In genomic region chr7:74417419-74417971, GRCh38 we compare ENCODE assay signal across 8 cellular contexts. TPM values are rescaled to one million over a fixed set of nuclear protein-coding genes. Genes with fewer than 3 reads are reported as not detected.
DNase-seq lines count a peak whose midpoint lies in the region; ATAC-seq and TF ChIP-seq lines count a peak whose summit lies in the region.

No MANE protein-coding gene starts in this region.

- CTCF ChIA-PET in activated CD4-positive, alpha-beta T cell treated with anti-CD3 and anti-CD28 coated beads for 36 hours (lab: Charles Lee) = interaction anchor here (0.5 to 1.1 kb wide), 11 partner anchors 11 to 215 kb away, joined by 3 to 7 read pairs (median 3); no protein-coding TSS in a partner anchor

- H3K4me3 ChIP-seq in colonic mucosa (no peak overlapping the region), right lobe of liver (no peak overlapping the region)

- POLR2A ChIA-PET in activated CD4-positive, alpha-beta T cell treated with anti-CD3 and anti-CD28 coated beads for 36 hours (lab: Charles Lee) = no interaction called here

- H3K9me3 ChIP-seq in colonic mucosa (no peaks in the 10 kb centered on the region), right lobe of liver (no peaks in the 10 kb centered on the region)

- no peaks in the 10 kb centered on the region for H3K36me3 Mint-ChIP-seq in activated CD4-positive, alpha-beta T cell treated with anti-CD3 and anti-CD28 coated beads for 36 hours (ENCODE audit: low read depth)

- no peak overlapping the region for H3K27ac Mint-ChIP-seq in activated CD4-positive, alpha-beta T cell treated with anti-CD3 and anti-CD28 coated beads for 36 hours

- TF ChIP-seq CTCF in colonic mucosa (IDR thresholded peaks at IDR 0.05) (peak; percentile 96), right lobe of liver (IDR thresholded peaks at IDR 0.05) (peak; percentile 92 to 97 (median 96))

- ATAC-seq in activated CD4-positive, alpha-beta T cell treated with anti-CD3 and anti-CD28 coated beads for 36 hours = peak; percentile 74
- peak; percentile 98 to 99 (median 98) for ATAC-seq in right lobe of liver
- ATAC-seq in GM18519 (IDR thresholded peaks at IDR 0.05; ENCODE audit: low FRiP score, unreplicated experiment) = no peak

- H3K36me3 ChIP-seq in colonic mucosa (no peaks in the 10 kb centered on the region), right lobe of liver (no peaks in the 10 kb centered on the region)

- H3K4me3 Mint-ChIP-seq in activated CD4-positive, alpha-beta T cell treated with anti-CD3 and anti-CD28 coated beads for 36 hours = no peak overlapping the region

- H3K27me3 ChIP-seq in colonic mucosa (no peaks in the 10 kb centered on the region), right lobe of liver (no peaks in the 10 kb centered on the region)

- intact Hi-C loops in activated CD4-positive, alpha-beta T cell treated with anti-CD3 and anti-CD28 coated beads for 36 hours (cut with DNase I, micrococcal nuclease) = loop anchor here (1.0 kb wide), 2 partner anchors 128 to 149 kb away; no protein-coding TSS in a partner anchor
- intact Hi-C loops in colonic mucosa (cut with DNase I) = loop anchor here (5.0 to 10.0 kb wide), 2 partner anchors 127 to 295 kb away; no protein-coding TSS in a partner anchor
- intact Hi-C loops in right lobe of liver (cut with DNase I) = no loop called here

- H3K9me3 Mint-ChIP-seq in activated CD4-positive, alpha-beta T cell treated with anti-CD3 and anti-CD28 coated beads for 36 hours (ENCODE audit: low read depth) = no peaks in the 10 kb centered on the region

- no peak for TF ChIP-seq POLR2A in right lobe of liver (IDR thresholded peaks at IDR 0.05)

- H3K9ac ChIP-seq in colonic mucosa (ENCODE audit: low read depth in 2 of 2, low read length in 2 of 2) = no peak overlapping the region

- 0% methylated on average over 2 of the region's 16 CpGs for WGBS in right lobe of liver (ENCODE audit: insufficient coverage, low coverage, low lambda C conversion rate, missing lambda C conversion rate)

- H3K27me3 Mint-ChIP-seq in activated CD4-positive, alpha-beta T cell treated with anti-CD3 and anti-CD28 coated beads for 36 hours = no peaks in the 10 kb centered on the region

- H3K4me1 Mint-ChIP-seq in activated CD4-positive, alpha-beta T cell treated with anti-CD3 and anti-CD28 coated beads for 36 hours = no peaks in the 10 kb centered on the region

- no peaks in the 10 kb centered on the region for H3K4me1 ChIP-seq in colonic mucosa
- no peaks in the 10 kb centered on the region for H3K4me1 ChIP-seq in right lobe of liver

- DNase-seq in NCI-H82 (lab: John Stamatoyannopoulos, UW) (peak; percentile 81), NCI-H82 treated with DMSO at 0.1 percent for 48 hours (lab: John Stamatoyannopoulos, UW; ENCODE audit: unreplicated experiment) (no peak), NCI-H2171 treated with DMSO at 0.1 percent for 48 hours (lab: John Stamatoyannopoulos, UW) (peak; percentile 33), colonic mucosa (peak; percentile 70), right lobe of liver (peak; percentile 62 to 75 (median 74))
- peak; percentile 72 for DNase-seq in activated CD4-positive, alpha-beta T cell treated with anti-CD3 and anti-CD28 coated beads for 36 hours
- DNase-seq in stimulated activated CD4-positive, alpha-beta T cell treated with anti-CD3 and anti-CD28 coated beads, Interleukin-4, amount 100 ng/mL, for 4 hours = peak; percentile 34 to 45

- H3K27ac ChIP-seq in colonic mucosa (no peak overlapping the region), right lobe of liver (no peak overlapping the region)

RNA-seq across cellular contexts. Expression of gene GTF2IRD1, which starts 36.2 kb away (rescaled TPM):
- total RNA-seq in activated CD4-positive, alpha-beta T cell treated with anti-CD3 and anti-CD28 coated beads for 36 hours = 1 to 10 TPM; 4.6 to 5.3 TPM
- total RNA-seq in colonic mucosa = 10 to 100 TPM; 18.3 to 29.5 TPM
- 1 to 10 TPM; 1.9 to 9.8 (median 6.5) TPM for total RNA-seq in right lobe of liver

Comparison
In these comparisons a context has a peak if more than half of its experiments do, and no peak if none do; other contexts are left out.
1. intact Hi-C loops: an anchor here in activated CD4-positive, alpha-beta T cell treated with anti-CD3 and anti-CD28 coated beads for 36 hours (1.0 kb wide) and colonic mucosa (5.0 to 10.0 kb wide); none called in right lobe of liver.